In the genomic region with DNA sequence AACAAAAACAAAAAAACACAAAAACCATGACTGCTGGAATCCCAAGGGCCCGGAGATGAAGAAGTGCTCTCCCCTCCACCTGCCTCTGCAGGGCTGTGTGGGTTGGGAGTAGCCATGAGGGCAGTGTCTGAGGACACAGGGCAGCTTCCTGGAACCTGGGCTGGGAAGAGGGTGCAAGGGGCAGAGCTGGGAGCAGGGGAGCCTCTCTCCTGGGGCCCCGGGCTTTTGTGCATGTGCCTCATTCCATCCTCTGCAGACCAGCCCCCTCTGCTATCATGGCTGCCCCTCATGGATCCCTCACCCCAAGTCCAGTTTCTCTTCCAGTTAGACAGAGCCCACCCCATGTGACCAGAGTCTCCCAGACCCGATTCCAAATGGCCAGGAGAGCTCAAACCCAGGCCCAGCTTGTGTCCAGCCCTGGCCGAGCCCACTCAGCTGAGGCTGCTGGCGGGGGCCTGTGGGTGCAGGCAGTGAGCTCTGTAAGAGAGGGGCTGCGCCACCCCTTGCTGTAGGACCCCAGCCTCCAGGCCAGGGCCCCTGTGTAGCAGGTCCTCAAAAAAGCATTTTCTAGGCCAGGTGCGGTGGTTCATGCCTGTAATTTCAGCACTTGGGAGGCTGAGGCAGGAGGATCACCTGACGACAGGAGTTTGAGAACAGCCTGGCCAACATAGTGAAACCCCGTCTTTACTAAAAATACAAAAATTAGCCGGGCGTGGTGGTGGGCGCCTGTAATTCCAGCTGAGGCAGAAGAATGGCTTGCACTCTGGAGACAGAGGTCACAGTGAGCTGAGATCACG, we compare ENCODE assay signal across 2 cellular contexts.
TF ChIP-seq lines count a peak whose summit lies in the region.

No MANE protein-coding gene starts in this region.

TF ChIP-seq in GM23338, 12 proteins besides CTCF, POLR2A, EP300 and RAD21:
- TF ChIP-seq, protein P1, sequence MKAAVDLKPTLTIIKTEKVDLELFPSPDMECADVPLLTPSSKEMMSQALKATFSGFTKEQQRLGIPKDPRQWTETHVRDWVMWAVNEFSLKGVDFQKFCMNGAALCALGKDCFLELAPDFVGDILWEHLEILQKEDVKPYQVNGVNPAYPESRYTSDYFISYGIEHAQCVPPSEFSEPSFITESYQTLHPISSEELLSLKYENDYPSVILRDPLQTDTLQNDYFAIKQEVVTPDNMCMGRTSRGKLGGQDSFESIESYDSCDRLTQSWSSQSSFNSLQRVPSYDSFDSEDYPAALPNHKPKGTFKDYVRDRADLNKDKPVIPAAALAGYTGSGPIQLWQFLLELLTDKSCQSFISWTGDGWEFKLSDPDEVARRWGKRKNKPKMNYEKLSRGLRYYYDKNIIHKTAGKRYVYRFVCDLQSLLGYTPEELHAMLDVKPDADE (IDR thresholded peaks at IDR 0.05), result no peak
- TF ChIP-seq, protein P2, sequence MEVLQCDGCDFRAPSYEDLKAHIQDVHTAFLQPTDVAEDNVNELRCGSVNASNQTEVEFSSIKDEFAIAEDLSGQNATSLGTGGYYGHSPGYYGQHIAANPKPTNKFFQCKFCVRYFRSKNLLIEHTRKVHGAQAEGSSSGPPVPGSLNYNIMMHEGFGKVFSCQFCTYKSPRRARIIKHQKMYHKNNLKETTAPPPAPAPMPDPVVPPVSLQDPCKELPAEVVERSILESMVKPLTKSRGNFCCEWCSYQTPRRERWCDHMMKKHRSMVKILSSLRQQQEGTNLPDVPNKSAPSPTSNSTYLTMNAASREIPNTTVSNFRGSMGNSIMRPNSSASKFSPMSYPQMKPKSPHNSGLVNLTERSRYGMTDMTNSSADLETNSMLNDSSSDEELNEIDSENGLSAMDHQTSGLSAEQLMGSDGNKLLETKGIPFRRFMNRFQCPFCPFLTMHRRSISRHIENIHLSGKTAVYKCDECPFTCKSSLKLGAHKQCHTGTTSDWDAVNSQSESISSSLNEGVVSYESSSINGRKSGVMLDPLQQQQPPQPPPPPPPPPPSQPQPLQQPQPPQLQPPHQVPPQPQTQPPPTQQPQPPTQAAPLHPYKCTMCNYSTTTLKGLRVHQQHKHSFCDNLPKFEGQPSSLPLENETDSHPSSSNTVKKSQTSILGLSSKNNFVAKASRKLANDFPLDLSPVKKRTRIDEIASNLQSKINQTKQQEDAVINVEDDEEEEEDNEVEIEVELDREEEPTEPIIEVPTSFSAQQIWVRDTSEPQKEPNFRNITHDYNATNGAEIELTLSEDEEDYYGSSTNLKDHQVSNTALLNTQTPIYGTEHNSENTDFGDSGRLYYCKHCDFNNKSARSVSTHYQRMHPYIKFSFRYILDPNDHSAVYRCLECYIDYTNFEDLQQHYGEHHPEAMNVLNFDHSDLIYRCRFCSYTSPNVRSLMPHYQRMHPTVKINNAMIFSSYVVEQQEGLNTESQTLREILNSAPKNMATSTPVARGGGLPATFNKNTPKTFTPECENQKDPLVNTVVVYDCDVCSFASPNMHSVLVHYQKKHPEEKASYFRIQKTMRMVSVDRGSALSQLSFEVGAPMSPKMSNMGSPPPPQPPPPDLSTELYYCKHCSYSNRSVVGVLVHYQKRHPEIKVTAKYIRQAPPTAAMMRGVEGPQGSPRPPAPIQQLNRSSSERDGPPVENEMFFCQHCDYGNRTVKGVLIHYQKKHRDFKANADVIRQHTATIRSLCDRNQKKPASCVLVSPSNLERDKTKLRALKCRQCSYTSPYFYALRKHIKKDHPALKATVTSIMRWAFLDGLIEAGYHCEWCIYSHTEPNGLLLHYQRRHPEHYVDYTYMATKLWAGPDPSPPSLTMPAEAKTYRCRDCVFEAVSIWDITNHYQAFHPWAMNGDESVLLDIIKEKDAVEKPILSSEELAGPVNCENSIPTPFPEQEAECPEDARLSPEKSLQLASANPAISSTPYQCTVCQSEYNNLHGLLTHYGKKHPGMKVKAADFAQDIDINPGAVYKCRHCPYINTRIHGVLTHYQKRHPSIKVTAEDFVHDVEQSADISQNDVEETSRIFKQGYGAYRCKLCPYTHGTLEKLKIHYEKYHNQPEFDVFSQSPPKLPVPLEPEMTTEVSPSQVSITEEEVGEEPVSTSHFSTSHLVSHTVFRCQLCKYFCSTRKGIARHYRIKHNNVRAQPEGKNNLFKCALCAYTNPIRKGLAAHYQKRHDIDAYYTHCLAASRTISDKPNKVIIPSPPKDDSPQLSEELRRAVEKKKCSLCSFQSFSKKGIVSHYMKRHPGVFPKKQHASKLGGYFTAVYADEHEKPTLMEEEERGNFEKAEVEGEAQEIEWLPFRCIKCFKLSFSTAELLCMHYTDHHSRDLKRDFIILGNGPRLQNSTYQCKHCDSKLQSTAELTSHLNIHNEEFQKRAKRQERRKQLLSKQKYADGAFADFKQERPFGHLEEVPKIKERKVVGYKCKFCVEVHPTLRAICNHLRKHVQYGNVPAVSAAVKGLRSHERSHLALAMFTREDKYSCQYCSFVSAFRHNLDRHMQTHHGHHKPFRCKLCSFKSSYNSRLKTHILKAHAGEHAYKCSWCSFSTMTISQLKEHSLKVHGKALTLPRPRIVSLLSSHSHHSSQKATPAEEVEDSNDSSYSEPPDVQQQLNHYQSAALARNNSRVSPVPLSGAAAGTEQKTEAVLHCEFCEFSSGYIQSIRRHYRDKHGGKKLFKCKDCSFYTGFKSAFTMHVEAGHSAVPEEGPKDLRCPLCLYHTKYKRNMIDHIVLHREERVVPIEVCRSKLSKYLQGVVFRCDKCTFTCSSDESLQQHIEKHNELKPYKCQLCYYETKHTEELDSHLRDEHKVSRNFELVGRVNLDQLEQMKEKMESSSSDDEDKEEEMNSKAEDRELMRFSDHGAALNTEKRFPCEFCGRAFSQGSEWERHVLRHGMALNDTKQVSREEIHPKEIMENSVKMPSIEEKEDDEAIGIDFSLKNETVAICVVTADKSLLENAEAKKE (CRISPR knock-in tag; IDR thresholded peaks at IDR 0.05), result no peak
- no peak for TF ChIP-seq ZNF114 (CRISPR knock-in tag; IDR thresholded peaks at IDR 0.05)
- no peak for TF ChIP-seq JUNB (IDR thresholded peaks at IDR 0.05; ENCODE audit: unreplicated experiment)

TF ChIP-seq in HepG2, 621 proteins besides CTCF, POLR2A, EP300 and RAD21:
- TF ChIP-seq YY1 (IDR thresholded peaks at IDR 0.05; ENCODE audit: insufficient read depth, insufficient replicate concordance, low read depth, low read length) (no peak), ZNF121 (CRISPR knock-in tag; IDR thresholded peaks at IDR 0.05) (0 out of 2 replicates have a peak, but pooled peaks have one; percentile 32), ZNF550 (CRISPR knock-in tag; IDR thresholded peaks at IDR 0.05; ENCODE audit: borderline replicate concordance) (no peak)
